13 cellular contexts compared by ENCODE assay signal in genomic region chr2:241269707-241270520, GRCh38. TPM values are rescaled to one million over a fixed set of nuclear protein-coding genes. Genes with fewer than 3 reads are reported as not detected.
A peak's percentile ranks its signal among the peaks of the same experiment; 100 is the strongest.
DNase-seq lines count a peak whose midpoint lies in the region; ATAC-seq and TF ChIP-seq lines count a peak whose summit lies in the region.
"Had no signal": no experiment of that assay in that cellular context is flagged by ENCODE, and none has a peak within 500 bp of the region (broad histone marks: within the 10 kb centered on the region; RNA-seq: fewer than 3 reads in every experiment).

No MANE protein-coding gene starts in this region.

- H3K9ac ChIP-seq in KMS-11 (no peak overlapping the region), endodermal cell (ENCODE audit: extremely low read depth, low read length, poor library complexity, severe bottlenecking) (no peak overlapping the region)

- H3K9me3 ChIP-seq in endodermal cell (ENCODE audit: control insufficient read depth, low read length) (no peaks in the 10 kb centered on the region), spleen (no peaks in the 10 kb centered on the region)
- H3K9me3 ChIP-seq: HAP-1 had no signal

- peak overlapping the region; percentile 71 for H3K4me3 ChIP-seq in AG10803 (ENCODE audit: low read length)
- H3K4me3 ChIP-seq in KMS-11 (IDR thresholded peaks at IDR 0.05; ENCODE audit: insufficient read depth, low read depth, low read length), result no peak overlapping the region
- H3K4me3 ChIP-seq in endodermal cell (ENCODE audit: low read length), result peak overlapping the region; percentile 84
- H3K4me3 ChIP-seq in spleen, result peak overlapping the region in 1 of 8 donors; percentile 97
- H3K4me3 ChIP-seq: HAP-1 had no signal

- H3K36me3 Mint-ChIP-seq in endodermal cell (ENCODE audit: low read depth) (peaks cover 35% of the 10 kb centered on the region), nephron (ENCODE audit: low read depth) (peaks cover 44% of the 10 kb centered on the region)

- H3K9me3 Mint-ChIP-seq in endodermal cell (no peaks in the 10 kb centered on the region), nephron (no peaks in the 10 kb centered on the region)
- H3K9me3 Mint-ChIP-seq: activated B cell treated with CpG ODN at 0.5 μM for 24 hours; activated T-helper 17 cell treated with anti-CD3 and anti-CD28 coated beads, Interleukin-2, amount 50 U/mL, for 72 hours had no signal

- peak overlapping the region; percentile 43; the same call in 1 of the 2 replicates for H3K4me2 ChIP-seq in KMS-11

- no peak for DNase-seq in AG10803 (ENCODE audit: low read depth)
- DNase-seq in endodermal cell, result no peak
- DNase-seq in spleen, result no peak
- no peak for DNase-seq in D341Med (ENCODE audit: low spot score)
- DNase-seq: activated B cell treated with CpG ODN at 0.5 μM for 24 hours, cortex of kidney, heart left ventricle had no signal

- no peaks in the 10 kb centered on the region for H3K27me3 ChIP-seq in KMS-11 (ENCODE audit: insufficient read depth, low read depth)
- H3K27me3 ChIP-seq in endodermal cell (ENCODE audit: control insufficient read depth, insufficient read depth, low read length, poor library complexity, severe bottlenecking), result no peaks in the 10 kb centered on the region
- H3K27me3 ChIP-seq in spleen (replicated peaks in 1 of 7), result no peaks in the 10 kb centered on the region
- H3K27me3 ChIP-seq: heart left ventricle had no signal

- no peak for TF ChIP-seq POLR2A in spleen (IDR thresholded peaks at IDR 0.05)

- peaks cover 76% of the 10 kb centered on the region for H3K79me2 ChIP-seq in KMS-11 (ENCODE audit: insufficient read depth, low read depth)

- H3K4me1 Mint-ChIP-seq in endodermal cell, result peaks cover 19% of the 10 kb centered on the region
- H3K4me1 Mint-ChIP-seq in nephron, result peaks cover 50% of the 10 kb centered on the region

- H3K27ac ChIP-seq in KMS-11 (no peak overlapping the region), endodermal cell (ENCODE audit: low read depth, low read length) (no peak overlapping the region), spleen (no peak overlapping the region)

- H3K4me3 Mint-ChIP-seq in endodermal cell (no peak overlapping the region), nephron (peak overlapping the region; percentile 94 to 99 (median 98))

- ATAC-seq in GM18502 (IDR thresholded peaks at IDR 0.05; ENCODE audit: poor library complexity, unreplicated experiment), result no peak
- ATAC-seq in HG02623 (IDR thresholded peaks at IDR 0.05; ENCODE audit: unreplicated experiment), result no peak
- ATAC-seq: activated T-helper 17 cell treated with anti-CD3 and anti-CD28 coated beads, Interleukin-2, amount 50 U/mL, for 72 hours; heart left ventricle had no signal

- H3K27me3 Mint-ChIP-seq in endodermal cell (ENCODE audit: insufficient read depth), result no peaks in the 10 kb centered on the region
- no peaks in the 10 kb centered on the region for H3K27me3 Mint-ChIP-seq in nephron (ENCODE audit: low read depth)
- H3K27me3 Mint-ChIP-seq: activated B cell treated with CpG ODN at 0.5 μM for 24 hours; activated T-helper 17 cell treated with anti-CD3 and anti-CD28 coated beads, Interleukin-2, amount 50 U/mL, for 72 hours had no signal

- H3K4me1 ChIP-seq in KMS-11 (ENCODE audit: low read depth, poor library complexity, severe bottlenecking), result peaks cover 29% of the 10 kb centered on the region
- peaks cover 9% of the 10 kb centered on the region for H3K4me1 ChIP-seq in endodermal cell (ENCODE audit: control insufficient read depth, insufficient read depth, low read length)
- peaks cover 10 to 65% (median 45%) of the 10 kb centered on the region in 6 donors for H3K4me1 ChIP-seq in spleen

- no peak overlapping the region for H2AFZ ChIP-seq in KMS-11 (ENCODE audit: low read depth)

- no peak for TF ChIP-seq CTCF in AG10803 (conservative IDR thresholded peaks at IDR 0.05; ENCODE audit: low read length)
- no peak for TF ChIP-seq CTCF in KMS-11 (conservative IDR thresholded peaks at IDR 0.05; ENCODE audit: low read depth, low read length)
- no peak for TF ChIP-seq CTCF in endodermal cell (conservative IDR thresholded peaks at IDR 0.05)
- no peak for TF ChIP-seq CTCF in nephron (IDR thresholded peaks at IDR 0.05; ENCODE audit: unreplicated experiment in 3 of 3)
- TF ChIP-seq CTCF in spleen (IDR thresholded peaks at IDR 0.05 in 8 of 11, conservative IDR thresholded peaks at IDR 0.05 in 3 of 11), result no peak

- intact Hi-C loops in spleen (cut with DNase I; ENCODE audit: low total_unique reads), result loop anchor here (10.0 kb wide), 1 partner anchor 65 kb away; no protein-coding TSS in a partner anchor

- no peak overlapping the region for H3K27ac Mint-ChIP-seq in endodermal cell
- H3K27ac Mint-ChIP-seq in nephron, result no peak overlapping the region
- H3K27ac Mint-ChIP-seq: activated B cell treated with CpG ODN at 0.5 μM for 24 hours had no signal

- H4K20me1 ChIP-seq in KMS-11 (ENCODE audit: insufficient read depth), result no peaks in the 10 kb centered on the region; the same call in 1 of the 2 replicates

- WGBS in endodermal cell (ENCODE audit: insufficient coverage in 1 of 2, insufficient read length in 1 of 2), 2 experiments, result 94 to 96% methylated on average over 6 to 15 of the region's 15 CpGs
- 88 to 94% (median 91%) methylated on average over 15 of the region's 15 CpGs for WGBS in spleen, 5 donors

- H3K36me3 ChIP-seq in KMS-11 (ENCODE audit: insufficient read depth), result 0 out of 2 replicates have a peak, but pooled peaks cover 8% of the 10 kb centered on the region
- H3K36me3 ChIP-seq in endodermal cell (ENCODE audit: control insufficient read depth, insufficient read depth, low read length), result peaks cover 41% of the 10 kb centered on the region
- H3K36me3 ChIP-seq in spleen, result peaks cover 0 to 42% (median 22%) of the 10 kb centered on the region in 6 donors

RNA-seq across cellular contexts. Expression of gene HDLBP, which starts 45.6 kb away (rescaled TPM):
- total RNA-seq in endodermal cell, result 100 to 1,000 TPM; 344 to 374 TPM
- 216 TPM for polyA plus RNA-seq in endodermal cell (2013, experiment 1 of 2)
- polyA plus RNA-seq in endodermal cell (2013, experiment 2 of 2), result 217 TPM
- total RNA-seq in spleen, result 100 to 1,000 TPM; 207 to 333 (median 268) TPM
- 10 to 100 TPM; 46.1 to 63.3 (median 51.4) TPM for polyA plus RNA-seq in spleen

RNA-seq across cellular contexts. Expression of gene SEPTIN2, which starts 45.8 kb away (rescaled TPM):
- total RNA-seq in endodermal cell (100 to 1,000 TPM; 365 to 380 TPM), spleen (100 to 1,000 TPM; 236 to 350 (median 327) TPM)
- polyA plus RNA-seq in endodermal cell (2013, experiment 1 of 2), result 409 TPM
- 399 TPM for polyA plus RNA-seq in endodermal cell (2013, experiment 2 of 2)
- 100 to 1,000 TPM in 2 of 3 donors, 10 to 100 TPM in 1; 90.3 to 164 (median 102) TPM for polyA plus RNA-seq in spleen
